10 cellular contexts compared by ENCODE assay signal in genomic region chr18:67425724-67426123, GRCh38.
DNase-seq lines count a peak whose midpoint lies in the region; ATAC-seq and TF ChIP-seq lines count a peak whose summit lies in the region.
"Had no signal": no experiment of that assay in that cellular context is flagged by ENCODE, and none has a peak within 500 bp of the region (broad histone marks: within the 10 kb centered on the region; RNA-seq: fewer than 3 reads in every experiment).

No MANE protein-coding gene starts in this region.

- no peak overlapping the region for H3K9ac ChIP-seq in GM23248

- no peak for TF ChIP-seq POLR2A in sigmoid colon (IDR thresholded peaks at IDR 0.05)

- no peak for TF ChIP-seq CTCF in AG04449 (IDR thresholded peaks at IDR 0.05; ENCODE audit: insufficient read depth, low read length, missing control alignments)
- TF ChIP-seq CTCF in foreskin keratinocyte (conservative IDR thresholded peaks at IDR 0.05): no peak
- TF ChIP-seq CTCF in sigmoid colon (IDR thresholded peaks at IDR 0.05): no peak
- no peak for TF ChIP-seq CTCF in ascending aorta (IDR thresholded peaks at IDR 0.05)

- intact Hi-C loops in sigmoid colon (cut with DNase I) (no loop called here), ascending aorta (cut with DNase I) (no loop called here)

- H3K36me3 ChIP-seq in GM23248 (ENCODE audit: low read depth) (no peaks in the 10 kb centered on the region), sigmoid colon (no peaks in the 10 kb centered on the region), ascending aorta (no peaks in the 10 kb centered on the region)

- POLR2A ChIA-PET in AG04449 (lab: Yijun Ruan, JAX): interaction anchor here (1.6 kb wide), 1 partner anchor 90 kb away, joined by 5 read pairs; the partner anchor contains the start of gene DSEL

- H3K4me1 ChIP-seq in GM23248 (ENCODE audit: insufficient read depth): peaks cover 30% of the 10 kb centered on the region
- no peaks in the 10 kb centered on the region for H3K4me1 ChIP-seq in foreskin keratinocyte
- H3K4me1 ChIP-seq in sigmoid colon: peaks cover 0 to 7% (median 3%) of the 10 kb centered on the region in 4 donors
- no peaks in the 10 kb centered on the region for H3K4me1 ChIP-seq in ascending aorta

- H3K27ac ChIP-seq in GM23248 (peak overlapping the region; percentile 54), foreskin keratinocyte (no peak overlapping the region), sigmoid colon (no peak overlapping the region), ascending aorta (no peak overlapping the region)

- peak; percentile 69 for DNase-seq in AG04449 (ENCODE audit: low read depth, low spot score)
- peak; percentile 96 for DNase-seq in GM23248
- peak; percentile 89 to 97 for DNase-seq in foreskin keratinocyte
- DNase-seq in OCI-M2 (lab: John Stamatoyannopoulos, UW; ENCODE audit: unreplicated experiment): no peak
- DNase-seq in sigmoid colon: no peak
- no peak for DNase-seq in ascending aorta (ENCODE audit: low spot score in 2 of 2)
- DNase-seq: CD8-positive, alpha-beta T cell; NCI-H2081 had no signal

- H3F3A ChIP-seq in GM23248 (ENCODE audit: insufficient read depth): peaks cover 40% of the 10 kb centered on the region

- H2AFZ ChIP-seq in GM23248: no peak overlapping the region

- no peaks in the 10 kb centered on the region for H4K20me1 ChIP-seq in GM23248 (ENCODE audit: insufficient read depth)

- H3K4me2 ChIP-seq in GM23248 (ENCODE audit: unreplicated experiment): no peak overlapping the region

- peak; percentile 81 for ATAC-seq in SK-N-SH treated with all-trans-retinoic acid at 6 μM for 48 hours
- ATAC-seq in foreskin keratinocyte: peak; percentile 99
- no peak for ATAC-seq in GM19463 (IDR thresholded peaks at IDR 0.05; ENCODE audit: unreplicated experiment)
- ATAC-seq: CD8-positive, alpha-beta T cell had no signal

- no peak for TF ChIP-seq EP300 in sigmoid colon (IDR thresholded peaks at IDR 0.05)

- no peaks in the 10 kb centered on the region for H3K79me2 ChIP-seq in GM23248 (ENCODE audit: insufficient read depth)

- CTCF ChIA-PET in AG04449 (lab: Yijun Ruan, JAX): interaction anchor here (0.6 kb wide), 1 partner anchor 62 kb away, joined by 3 read pairs; no protein-coding TSS in a partner anchor

- in situ Hi-C loops in GM23248 (cut with MboI): no loop called here

- no peaks in the 10 kb centered on the region for H3K9me2 ChIP-seq in GM23248 (ENCODE audit: insufficient read depth)

- no peaks in the 10 kb centered on the region for H3K27me3 ChIP-seq in GM23248 (replicated peaks; ENCODE audit: insufficient read depth)
- no peaks in the 10 kb centered on the region for H3K27me3 ChIP-seq in foreskin keratinocyte
- H3K27me3 ChIP-seq in sigmoid colon: no peaks in the 10 kb centered on the region
- H3K27me3 ChIP-seq in ascending aorta: no peaks in the 10 kb centered on the region

- no peak overlapping the region for H3K4me3 ChIP-seq in AG04449 (ENCODE audit: low read depth, low read length)
- no peak overlapping the region for H3K4me3 ChIP-seq in GM23248
- no peak overlapping the region for H3K4me3 ChIP-seq in sigmoid colon
- H3K4me3 ChIP-seq in ascending aorta: no peak overlapping the region

- no peaks in the 10 kb centered on the region for H3K9me3 ChIP-seq in GM23248 (ENCODE audit: low read depth)
- no peaks in the 10 kb centered on the region for H3K9me3 ChIP-seq in sigmoid colon
- no peaks in the 10 kb centered on the region for H3K9me3 ChIP-seq in ascending aorta

TF ChIP-seq in SK-N-SH treated with all-trans-retinoic acid at 6 μM for 48 hours, 23 proteins besides CTCF, POLR2A, EP300 and RAD21:
- TF ChIP-seq ZNF70 (CRISPR knock-in tag; IDR thresholded peaks at IDR 0.05): no peak

Comparison
In these comparisons a context has a peak if more than half of its experiments do, and no peak if none do; other contexts are left out.
1. DNase-seq: peak in AG04449 (single experiment), GM23248 (single experiment) and foreskin keratinocyte (2 of 2); none in OCI-M2 (single experiment), sigmoid colon (single experiment) and ascending aorta (0 of 2).